Comparison of ENCODE assay signal across 8 cellular contexts in the genomic region with DNA sequence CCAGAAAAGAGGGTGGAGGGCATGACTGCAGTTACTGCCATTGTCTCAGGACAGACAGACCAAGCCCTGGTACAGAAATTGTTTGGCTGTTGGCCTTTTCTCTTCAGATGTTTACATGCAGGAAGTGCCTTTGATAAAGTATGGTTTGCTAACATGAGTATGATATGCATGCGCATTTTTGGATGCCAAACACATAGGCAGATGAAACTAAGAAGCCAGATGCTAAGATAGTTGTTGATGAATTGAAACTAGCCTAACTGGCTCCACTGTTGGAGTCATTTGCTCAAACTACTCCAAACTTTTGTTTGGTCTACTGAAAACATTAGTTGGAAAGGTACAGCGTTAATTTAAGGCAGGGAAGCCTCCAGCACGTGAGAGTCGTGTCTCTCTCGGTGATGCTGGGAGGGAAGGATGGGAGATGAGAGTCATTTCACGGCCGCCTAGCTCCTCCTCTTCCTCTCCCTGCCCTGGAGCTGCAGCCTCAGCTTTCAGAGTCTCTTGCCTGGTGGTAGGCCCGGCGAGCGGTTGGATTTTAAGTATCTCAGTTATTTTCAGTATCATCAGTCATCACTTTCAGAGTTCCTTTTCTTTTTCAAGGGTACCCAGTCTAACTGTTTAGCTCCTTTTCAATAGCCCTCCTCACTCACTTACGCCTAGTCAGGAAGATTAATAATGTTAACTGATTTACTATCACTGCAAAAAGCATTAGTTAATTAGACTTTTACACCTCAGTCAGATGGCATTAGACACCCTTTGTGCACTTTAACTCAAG. TPM values are rescaled to one million over a fixed set of nuclear protein-coding genes. Genes with fewer than 3 reads are reported as not detected.
DNase-seq lines count a peak whose midpoint lies in the region; ATAC-seq and TF ChIP-seq lines count a peak whose summit lies in the region.

No MANE protein-coding gene starts in this region.

- peak; percentile 19 for DNase-seq in NCI-H526 treated with DMSO at 0.1 percent for 48 hours (lab: John Stamatoyannopoulos, UW)
- peak; percentile 40 for DNase-seq in activated T-cell treated with anti-CD3 and anti-CD28 coated beads for 1 hour (ENCODE audit: low read depth)
- peak; percentile 50 for DNase-seq in fibroblast of pulmonary artery (ENCODE audit: low read depth)
- DNase-seq in posterior vena cava (ENCODE audit: low spot score): peak; percentile 89
- no peak for DNase-seq in cortex of kidney (lab: John Stamatoyannopoulos, UW)
- DNase-seq in 8988T: no peak

- TF ChIP-seq CTCF in fibroblast of pulmonary artery (IDR thresholded peaks at IDR 0.05; ENCODE audit: low read length, missing control alignments): no peak

- ATAC-seq in GM18498 (IDR thresholded peaks at IDR 0.05; ENCODE audit: unreplicated experiment): peak; percentile 47
- peak; percentile 42 for ATAC-seq in HG02642 (IDR thresholded peaks at IDR 0.05; ENCODE audit: poor library complexity, unreplicated experiment)

- peak overlapping the region; percentile 18 for H3K4me3 ChIP-seq in fibroblast of pulmonary artery (replicated peaks; ENCODE audit: low read depth, low read length)

- intact Hi-C loops in posterior vena cava (cut with DNase I): no loop called here

RNA-seq across cellular contexts. Expression of gene RREB1, which starts 29.8 kb away (rescaled TPM):
- 10 to 100 TPM; 28.8 to 31.8 TPM for total RNA-seq in posterior vena cava

Comparison
In these comparisons a context has a peak if more than half of its experiments do, and no peak if none do; other contexts are left out.
1. DNase-seq: peak in NCI-H526 treated with DMSO at 0.1 percent for 48 hours (single experiment), activated T-cell treated with anti-CD3 and anti-CD28 coated beads for 1 hour (single experiment), fibroblast of pulmonary artery (single experiment) and posterior vena cava (single experiment); none in cortex of kidney (single experiment) and 8988T (single experiment).